ENCODE assay signal across 18 cellular contexts in the genomic region with DNA sequence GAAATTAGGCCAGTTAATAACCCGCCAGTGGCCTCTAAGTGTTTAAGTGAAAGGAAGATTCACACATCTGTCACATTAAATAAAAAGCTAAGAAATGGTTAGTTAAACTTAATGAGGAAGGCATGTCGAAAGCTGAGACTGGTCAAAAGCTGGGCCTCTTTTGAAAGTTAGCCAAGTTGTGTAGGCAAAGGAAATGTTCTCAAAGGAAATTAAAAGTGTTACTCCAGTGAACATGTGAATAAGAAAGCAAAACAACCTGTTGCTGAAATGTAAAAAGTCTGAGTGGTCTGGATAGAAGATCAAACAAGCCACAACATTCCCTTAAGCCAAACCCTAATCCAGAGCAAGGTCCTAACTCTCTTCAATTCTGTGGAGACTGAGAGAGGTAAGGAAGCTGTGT. TPM values are rescaled to one million over a fixed set of nuclear protein-coding genes. Genes with fewer than 3 reads are reported as not detected.
"Had no signal": no experiment of that assay in that cellular context is flagged by ENCODE, and none has a peak within 500 bp of the region (broad histone marks: within the 10 kb centered on the region; RNA-seq: fewer than 3 reads in every experiment).

No MANE protein-coding gene starts in this region.

- H3K27me3 ChIP-seq: adrenal gland, ascending aorta, heart left ventricle, sigmoid colon, testis, uterus had no signal

- H3K4me1 ChIP-seq: adrenal gland, ascending aorta, heart left ventricle, lower lobe of right lung, sigmoid colon, testis, uterus had no signal

- DNase-seq: activated T-cell treated with anti-CD3 and anti-CD28 coated beads, Interleukin-2, amount 50 U/mL, for 24 hours; adrenal gland; cerebellar nuclear complex; effector CD8-positive, alpha-beta T cell; heart left ventricle; left colon; lower lobe of right lung; naive B cell; posterior cingulate gyrus; sigmoid colon; stimulated activated CD4-positive, alpha-beta T cell treated with anti-CD3 and anti-CD28 coated beads, Interleukin-2, amount 100 ng/mL, for 48 hours; stimulated activated CD8-positive, alpha-beta memory T cell treated with anti-CD3 and anti-CD28 coated beads, Interleukin-4, amount 100 ng/mL, for 48 hours; stimulated activated naive B cell treated with anti-CD40 and anti-IgM and Interleukin-4, amounts not matched to agents 10 μg/mL and 1 μg/mL and 100 μg/mL, for 72 hours; T-helper 9 cell; testis; trophoblast cell; uterus had no signal

- H3K36me3 ChIP-seq: ascending aorta, heart left ventricle, lower lobe of right lung, sigmoid colon, uterus had no signal

- H3K27ac ChIP-seq: adrenal gland, ascending aorta, heart left ventricle, lower lobe of right lung, sigmoid colon, testis, uterus had no signal

- H3K4me3 ChIP-seq: adrenal gland, ascending aorta, heart left ventricle, lower lobe of right lung, sigmoid colon, testis, uterus had no signal

- H3K9me3 ChIP-seq: adrenal gland, ascending aorta, heart left ventricle, lower lobe of right lung, sigmoid colon, testis, uterus had no signal

RNA-seq across cellular contexts. Expression of gene FBXO5, which starts 30.6 kb away (rescaled TPM):
- total RNA-seq: ascending aorta had no signal
